16 cellular contexts compared by ENCODE assay signal in the genomic region with DNA sequence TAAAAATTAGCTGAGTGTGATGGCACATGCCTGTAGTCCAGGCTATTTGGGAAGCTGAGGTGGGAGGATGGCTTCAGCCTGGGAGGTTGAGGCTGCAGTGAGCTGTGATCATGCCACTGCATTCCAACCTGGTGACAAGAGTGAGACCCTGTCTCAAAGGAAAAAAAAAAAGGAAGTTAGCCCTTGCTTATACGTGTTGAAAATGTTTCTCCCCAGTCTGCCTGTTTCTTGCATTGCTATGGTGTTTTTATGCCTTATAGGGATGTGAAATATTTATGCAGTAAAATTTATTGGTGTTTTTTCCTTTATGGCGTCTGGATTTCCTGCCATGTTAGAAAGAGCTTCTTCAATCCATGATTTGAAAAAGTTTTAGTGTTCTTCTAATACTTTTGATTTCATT. TPM values are rescaled to one million over a fixed set of nuclear protein-coding genes. Genes with fewer than 3 reads are reported as not detected.
DNase-seq lines count a peak whose midpoint lies in the region; FAIRE-seq and TF ChIP-seq lines count a peak whose summit lies in the region.
"Had no signal": no experiment of that assay in that cellular context is flagged by ENCODE, and none has a peak within 500 bp of the region (broad histone marks: within the 10 kb centered on the region; RNA-seq: fewer than 3 reads in every experiment).

No MANE protein-coding gene starts in this region.

- peaks cover 43% of the 10 kb centered on the region for H3F3A ChIP-seq in smooth muscle cell (ENCODE audit: low read depth)

- no peak overlapping the region for H3K9ac ChIP-seq in endothelial cell of umbilical vein (replicated peaks; ENCODE audit: extremely low read depth, insufficient read depth, low read length)
- H3K9ac ChIP-seq in smooth muscle cell (ENCODE audit: low read depth), result no peak overlapping the region

- intact Hi-C loops in OCI-LY7 (cut with micrococcal nuclease; ENCODE audit: unreplicated experiment), result no loop called here
- intact Hi-C loops in endothelial cell of umbilical vein (cut with micrococcal nuclease), result no loop called here

- peak; percentile 21 for FAIRE-seq in endothelial cell of umbilical vein (lab: Jason Lieb, UNC)
- FAIRE-seq in frontal cortex (lab: Jason Lieb, UNC), result no peak

- POLR2A ChIA-PET in OCI-LY7 (lab: Charles Lee) (interaction anchor here (0.7 to 1.9 kb wide), 7 partner anchors 8 to 260 kb away, joined by 3 to 6 read pairs (median 3); no protein-coding TSS in a partner anchor), endothelial cell of umbilical vein (lab: Charles Lee) (no interaction called here), GM10248 (lab: Yijun Ruan, JAX) (no interaction called here)

- H3K27me3 ChIP-seq in endothelial cell of umbilical vein (ENCODE audit: control insufficient read depth in 2 of 2, insufficient read depth in 2 of 2, low read length in 2 of 2) (no peaks in the 10 kb centered on the region), smooth muscle cell (ENCODE audit: low read depth) (no peaks in the 10 kb centered on the region)
- H3K27me3 ChIP-seq: testis had no signal

- no peak overlapping the region for H3K4me2 ChIP-seq in OCI-LY7 (ENCODE audit: low read length)
- no peak overlapping the region for H3K4me2 ChIP-seq in endothelial cell of umbilical vein (ENCODE audit: insufficient read depth, low read length)
- H3K4me2 ChIP-seq in smooth muscle cell, result peak overlapping the region; percentile 48

- peaks cover 18% of the 10 kb centered on the region for H3K4me1 ChIP-seq in OCI-LY7 (ENCODE audit: insufficient read depth, low read length, poor library complexity, severe bottlenecking)
- H3K4me1 ChIP-seq in endothelial cell of umbilical vein (ENCODE audit: control insufficient read depth, extremely low read depth, insufficient read depth, low read length), result peaks cover 36% of the 10 kb centered on the region
- H3K4me1 ChIP-seq in smooth muscle cell (ENCODE audit: low read depth), result peaks cover 23% of the 10 kb centered on the region

- peak; percentile 21 for DNase-seq in activated effector memory CD4-positive, alpha-beta T cell treated with anti-CD3 and anti-CD28 coated beads, Interleukin-2, amount 50 U/mL, for 16 hours
- no peak for DNase-seq in activated effector memory CD4-positive, alpha-beta T cell treated with Interleukin-2 at 50 U/mL for 16 hours
- DNase-seq in OCI-LY7 (ENCODE audit: low spot score) (no peak), endothelial cell of umbilical vein (ENCODE audit: low read depth, low spot score) (peak; percentile 74), smooth muscle cell (lab: John Stamatoyannopoulos, UW; ENCODE audit: unreplicated experiment) (no peak), GM10248 (ENCODE audit: extremely low spot score) (no peak), frontal cortex (ENCODE audit: low spot score in 2 of 2) (no peak), foreskin fibroblast (no peak)
- DNase-seq: CD4-positive, CD25-positive, alpha-beta regulatory T cell; H9; left cardiac atrium; mucosa of descending colon; NCI-H1105; NCI-H2081 treated with DMSO at 0.1 percent for 48 hours; NCI-H524 treated with DMSO at 0.1 percent for 48 hours; testis had no signal

- H2AFZ ChIP-seq in OCI-LY7 (ENCODE audit: low read length), result 0 out of 2 replicates have a peak overlapping the region, but pooled peaks have one; percentile 13
- H2AFZ ChIP-seq in endothelial cell of umbilical vein (ENCODE audit: low read depth, low read length), result no peak overlapping the region
- H2AFZ ChIP-seq in smooth muscle cell (ENCODE audit: low read depth), result no peak overlapping the region

- no peak overlapping the region for H3K4me3 ChIP-seq in OCI-LY7 (ENCODE audit: low read depth, low read length, poor library complexity, severe bottlenecking)
- no peak overlapping the region for H3K4me3 ChIP-seq in endothelial cell of umbilical vein (replicated peaks in 1 of 3; ENCODE audit: insufficient read depth in 1 of 3, low read depth in 1 of 3, low read length in 3 of 3)
- H3K4me3 ChIP-seq in smooth muscle cell, result no peak overlapping the region
- H3K4me3 ChIP-seq in foreskin fibroblast (ENCODE audit: low read depth in 1 of 2, low read length in 2 of 2), result no peak overlapping the region
- H3K4me3 ChIP-seq: mucosa of descending colon, testis had no signal

- H3K9me3 ChIP-seq in OCI-LY7 (ENCODE audit: low read length) (no peaks in the 10 kb centered on the region), endothelial cell of umbilical vein (replicated peaks; ENCODE audit: control insufficient read depth, insufficient read depth, low read length) (no peaks in the 10 kb centered on the region), smooth muscle cell (replicated peaks; ENCODE audit: low read depth) (no peaks in the 10 kb centered on the region)
- H3K9me3 ChIP-seq: mucosa of descending colon, testis had no signal

- BruUV-seq in OCI-LY7 (replicated peaks; lab: Mats Ljungman, UMichigan) (no TSS peak), endothelial cell of umbilical vein (replicated peaks; lab: Mats Ljungman, UMichigan) (no TSS peak)

- H3K9me1 ChIP-seq in endothelial cell of umbilical vein (replicated peaks; ENCODE audit: control insufficient read depth, extremely low read depth, insufficient read depth, low read length), result no peaks in the 10 kb centered on the region

- no peaks in the 10 kb centered on the region for H3K36me3 ChIP-seq in OCI-LY7 (ENCODE audit: insufficient read depth, low read length)
- H3K36me3 ChIP-seq in endothelial cell of umbilical vein (ENCODE audit: control insufficient read depth in 2 of 2, extremely low read depth in 1 of 2, insufficient read depth in 2 of 2, low read length in 2 of 2), result no peaks in the 10 kb centered on the region
- no peaks in the 10 kb centered on the region for H3K36me3 ChIP-seq in smooth muscle cell (ENCODE audit: low read depth)

- no peak for TF ChIP-seq POLR2A in endothelial cell of umbilical vein (IDR thresholded peaks at IDR 0.05; ENCODE audit: low read depth, low read length)

- TF ChIP-seq CTCF in OCI-LY7 (conservative IDR thresholded peaks at IDR 0.05; ENCODE audit: low read length) (no peak), endothelial cell of umbilical vein (IDR thresholded peaks at IDR 0.05; ENCODE audit: extremely low read depth in 1 of 2, insufficient read depth in 1 of 2, low read depth in 1 of 2, low read length in 2 of 2) (no peak), smooth muscle cell (IDR thresholded peaks at IDR 0.05; ENCODE audit: borderline replicate concordance, insufficient read depth, poor library complexity, severe bottlenecking) (no peak), GM10248 (IDR thresholded peaks at IDR 0.05; ENCODE audit: control extremely low read depth, extremely low read depth, low read depth, missing control alignments) (no peak), foreskin fibroblast (IDR thresholded peaks at IDR 0.05; ENCODE audit: low read depth, low read length) (no peak)

- H3K27ac ChIP-seq in OCI-LY7 (ENCODE audit: low read depth, low read length, poor library complexity, severe bottlenecking) (no peak overlapping the region), endothelial cell of umbilical vein (ENCODE audit: insufficient read depth, low read depth, low read length) (no peak overlapping the region), smooth muscle cell (ENCODE audit: low read depth) (peak overlapping the region; percentile 69)
- H3K27ac ChIP-seq: testis had no signal

- WGBS in smooth muscle cell (ENCODE audit: low lambda C conversion rate), result 26% methylated on average over 2 of the region's 2 CpGs

- dilution Hi-C loops in endothelial cell of umbilical vein (cut with MboI; ENCODE audit: extremely low pct_ligation_motif_present, low sequenced_read_pairs), result no loop called here

- H4K20me1 ChIP-seq in OCI-LY7 (ENCODE audit: insufficient read depth, low read length), result peaks cover 4% of the 10 kb centered on the region; the same call in 1 of the 2 replicates
- no peaks in the 10 kb centered on the region for H4K20me1 ChIP-seq in endothelial cell of umbilical vein (replicated peaks; ENCODE audit: control insufficient read depth, extremely low read depth, insufficient read depth, low read length)
- H4K20me1 ChIP-seq in smooth muscle cell (ENCODE audit: low read depth), result no peaks in the 10 kb centered on the region

- H3K79me2 ChIP-seq in OCI-LY7 (ENCODE audit: insufficient read depth, low read depth, low read length) (peaks cover 12% of the 10 kb centered on the region), endothelial cell of umbilical vein (ENCODE audit: control insufficient read depth, insufficient read depth, low read length) (peaks cover 7% of the 10 kb centered on the region), smooth muscle cell (ENCODE audit: low read depth) (peaks cover 13% of the 10 kb centered on the region)

- no peaks in the 10 kb centered on the region for H3K9me2 ChIP-seq in OCI-LY7 (ENCODE audit: insufficient read depth, low read length)

- CTCF ChIA-PET in OCI-LY7 (lab: Charles Lee; ENCODE audit: unreplicated experiment) (no interaction called here), endothelial cell of umbilical vein (lab: Charles Lee) (interaction anchor here (1.0 to 4.3 kb wide), 7 partner anchors 8 to 260 kb away, joined by 3 to 40 read pairs (median 4); no protein-coding TSS in a partner anchor), GM10248 (lab: Yijun Ruan, JAX) (interaction anchor here (0.9 to 3.5 kb wide), 5 partner anchors 11 to 96 kb away, joined by 3 to 20 read pairs (median 3); no protein-coding TSS in a partner anchor)

RNA-seq across cellular contexts. Expression of a gene that starts 3.6 kb away (rescaled TPM):
- total RNA-seq in OCI-LY7 (2014; rRNA removed; shearing (Covaris generic)), result 73.1 and 81.5 TPM in 2 replicates
- total RNA-seq in OCI-LY7 (2022) (183 and 211 TPM in 2 replicates), endothelial cell of umbilical vein (110 and 113 TPM in 2 replicates), smooth muscle cell (59.2 and 64.0 TPM in 2 replicates), frontal cortex (1,626 TPM)
- polyA plus RNA-seq in endothelial cell of umbilical vein (14.1 and 14.8 TPM in 2 replicates), smooth muscle cell (45.6 and 70.7 TPM in 2 replicates)
- 13.2 and 15.8 TPM in 2 replicates for polyA plus RNA-seq in endothelial cell of umbilical vein (2011; cell fraction: cytosol; rRNA removed)
- 80.7 and 124 TPM in 2 replicates for polyA plus RNA-seq in endothelial cell of umbilical vein (2011; cell fraction: nucleus; rRNA removed)
- polyA plus RNA-seq in endothelial cell of umbilical vein (2012), result 42.4 and 43.0 TPM in 2 replicates
- 87.1 and 101 TPM in 2 replicates for polyA minus RNA-seq in endothelial cell of umbilical vein
- 26.8 TPM for polyA minus RNA-seq in endothelial cell of umbilical vein (2011; cell fraction: cytosol; rRNA and poly(A)+ RNA removed)
- 162 and 195 TPM in 2 replicates for polyA minus RNA-seq in endothelial cell of umbilical vein (2011; cell fraction: nucleus; rRNA and poly(A)+ RNA removed)

RNA-seq across cellular contexts. Expression of a gene that starts 57.4 kb away (rescaled TPM):
- 1,017 and 1,033 TPM in 2 replicates for total RNA-seq in OCI-LY7 (2014; rRNA removed; shearing (Covaris generic))
- total RNA-seq in OCI-LY7 (2022) (884 and 1,337 TPM in 2 replicates), endothelial cell of umbilical vein (1,530 and 1,593 TPM in 2 replicates), smooth muscle cell (1,276 and 1,376 TPM in 2 replicates), frontal cortex (261 TPM)
- polyA plus RNA-seq in endothelial cell of umbilical vein (1,111 and 1,134 TPM in 2 replicates), smooth muscle cell (2,156 and 2,235 TPM in 2 replicates)
- 1,324 and 1,546 TPM in 2 replicates for polyA plus RNA-seq in endothelial cell of umbilical vein (2011; cell fraction: cytosol; rRNA removed)
- polyA plus RNA-seq in endothelial cell of umbilical vein (2011; cell fraction: nucleus; rRNA removed), result 1,008 and 1,022 TPM in 2 replicates
- 1,225 and 1,921 TPM in 2 replicates for polyA plus RNA-seq in endothelial cell of umbilical vein (2012)
- 1,405 and 1,507 TPM in 2 replicates for polyA minus RNA-seq in endothelial cell of umbilical vein
- polyA minus RNA-seq in endothelial cell of umbilical vein (2011; cell fraction: cytosol; rRNA and poly(A)+ RNA removed), result 1,988 TPM
- polyA minus RNA-seq in endothelial cell of umbilical vein (2011; cell fraction: nucleus; rRNA and poly(A)+ RNA removed), result 303 and 331 TPM in 2 replicates

Comparison
In these comparisons a context has a peak if more than half of its experiments do, and no peak if none do; other contexts are left out.
1. DNase-seq: peak in activated effector memory CD4-positive, alpha-beta T cell treated with anti-CD3 and anti-CD28 coated beads, Interleukin-2, amount 50 U/mL, for 16 hours (single experiment) and endothelial cell of umbilical vein (single experiment); none in activated effector memory CD4-positive, alpha-beta T cell treated with Interleukin-2 at 50 U/mL for 16 hours (single experiment), OCI-LY7 (single experiment), smooth muscle cell (single experiment), GM10248 (single experiment), frontal cortex (0 of 2) and foreskin fibroblast (0 of 2).